In genomic region chr2:25913696-25913973, GRCh38 we compare ENCODE assay signal across 1 cellular context.
TF ChIP-seq lines count a peak whose summit lies in the region.

No MANE protein-coding gene starts in this region.

TF ChIP-seq in HEK293, 187 proteins besides CTCF, POLR2A, EP300 and RAD21:
- peak; percentile 67; the same call in 1 of the 2 replicates for TF ChIP-seq ZNF121 (tag by site-specific recombination; IDR thresholded peaks at IDR 0.05)
